ENCODE assay signal across 2 cellular contexts in the genomic region with DNA sequence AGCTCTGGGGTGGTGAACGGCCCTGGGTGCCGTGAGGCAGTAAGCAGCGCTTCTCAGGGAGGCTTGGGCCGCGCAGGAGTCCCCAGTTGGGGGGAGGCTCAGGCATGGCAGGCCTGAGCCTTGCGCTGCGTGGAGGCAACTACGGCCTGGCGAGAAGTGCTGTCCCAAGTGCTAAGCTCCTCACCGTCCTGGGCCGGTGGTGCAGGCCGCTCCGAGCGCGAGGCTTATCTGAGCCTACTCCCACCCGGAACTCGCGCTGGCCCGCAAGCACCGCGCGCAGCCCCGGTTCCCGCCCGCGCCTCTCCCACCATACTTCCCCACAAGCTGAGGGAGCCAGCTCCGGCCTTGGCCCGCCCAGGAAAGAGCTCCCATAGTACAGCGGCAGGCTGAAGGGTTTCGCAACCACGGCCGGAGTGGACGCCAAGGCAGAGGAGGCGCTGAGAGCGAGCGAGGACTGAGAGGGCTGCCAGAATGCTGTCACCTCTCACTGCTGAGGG.
TF ChIP-seq lines count a peak whose summit lies in the region.

No MANE protein-coding gene starts in this region.

TF ChIP-seq in SK-N-SH, 30 proteins besides CTCF, POLR2A, EP300 and RAD21:
- TF ChIP-seq FOXJ3 (CRISPR knock-in tag; IDR thresholded peaks at IDR 0.05) (no peak), CHD2 (IDR thresholded peaks at IDR 0.05; ENCODE audit: low read length, partially characterized antibody) (no peak), RFX5 (IDR thresholded peaks at IDR 0.05; ENCODE audit: low read length) (no peak), YY1 (IDR thresholded peaks at IDR 0.05; ENCODE audit: low read depth) (no peak), RXRA (IDR thresholded peaks at IDR 0.05; ENCODE audit: borderline replicate concordance, low read depth) (no peak), SIN3A (IDR thresholded peaks at IDR 0.05; ENCODE audit: borderline replicate concordance, low read depth, low read length) (no peak), RCOR1 (IDR thresholded peaks at IDR 0.05; ENCODE audit: low read length) (no peak), MEF2A (IDR thresholded peaks at IDR 0.05; ENCODE audit: borderline replicate concordance, low read depth) (no peak), FOSL2 (IDR thresholded peaks at IDR 0.05; ENCODE audit: borderline replicate concordance, low read depth) (no peak), NRF1 (IDR thresholded peaks at IDR 0.05; ENCODE audit: low read depth, low read length) (no peak), POLR2AphosphoS5 (IDR thresholded peaks at IDR 0.05; ENCODE audit: low read depth, low read length) (no peak), EZH2phosphoT487 (IDR thresholded peaks at IDR 0.05; ENCODE audit: borderline replicate concordance, low read depth) (no peak), ELF1 (IDR thresholded peaks at IDR 0.05) (no peak), TCF12 (IDR thresholded peaks at IDR 0.05) (no peak)
- TF ChIP-seq, protein P1, sequence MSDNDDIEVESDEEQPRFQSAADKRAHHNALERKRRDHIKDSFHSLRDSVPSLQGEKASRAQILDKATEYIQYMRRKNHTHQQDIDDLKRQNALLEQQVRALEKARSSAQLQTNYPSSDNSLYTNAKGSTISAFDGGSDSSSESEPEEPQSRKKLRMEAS (IDR thresholded peaks at IDR 0.05; ENCODE audit: low read depth), result no peak
- TF ChIP-seq, protein P2, sequence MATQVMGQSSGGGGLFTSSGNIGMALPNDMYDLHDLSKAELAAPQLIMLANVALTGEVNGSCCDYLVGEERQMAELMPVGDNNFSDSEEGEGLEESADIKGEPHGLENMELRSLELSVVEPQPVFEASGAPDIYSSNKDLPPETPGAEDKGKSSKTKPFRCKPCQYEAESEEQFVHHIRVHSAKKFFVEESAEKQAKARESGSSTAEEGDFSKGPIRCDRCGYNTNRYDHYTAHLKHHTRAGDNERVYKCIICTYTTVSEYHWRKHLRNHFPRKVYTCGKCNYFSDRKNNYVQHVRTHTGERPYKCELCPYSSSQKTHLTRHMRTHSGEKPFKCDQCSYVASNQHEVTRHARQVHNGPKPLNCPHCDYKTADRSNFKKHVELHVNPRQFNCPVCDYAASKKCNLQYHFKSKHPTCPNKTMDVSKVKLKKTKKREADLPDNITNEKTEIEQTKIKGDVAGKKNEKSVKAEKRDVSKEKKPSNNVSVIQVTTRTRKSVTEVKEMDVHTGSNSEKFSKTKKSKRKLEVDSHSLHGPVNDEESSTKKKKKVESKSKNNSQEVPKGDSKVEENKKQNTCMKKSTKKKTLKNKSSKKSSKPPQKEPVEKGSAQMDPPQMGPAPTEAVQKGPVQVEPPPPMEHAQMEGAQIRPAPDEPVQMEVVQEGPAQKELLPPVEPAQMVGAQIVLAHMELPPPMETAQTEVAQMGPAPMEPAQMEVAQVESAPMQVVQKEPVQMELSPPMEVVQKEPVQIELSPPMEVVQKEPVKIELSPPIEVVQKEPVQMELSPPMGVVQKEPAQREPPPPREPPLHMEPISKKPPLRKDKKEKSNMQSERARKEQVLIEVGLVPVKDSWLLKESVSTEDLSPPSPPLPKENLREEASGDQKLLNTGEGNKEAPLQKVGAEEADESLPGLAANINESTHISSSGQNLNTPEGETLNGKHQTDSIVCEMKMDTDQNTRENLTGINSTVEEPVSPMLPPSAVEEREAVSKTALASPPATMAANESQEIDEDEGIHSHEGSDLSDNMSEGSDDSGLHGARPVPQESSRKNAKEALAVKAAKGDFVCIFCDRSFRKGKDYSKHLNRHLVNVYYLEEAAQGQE (IDR thresholded peaks at IDR 0.05; ENCODE audit: low read depth, low read length), result no peak
- TF ChIP-seq, protein P3, sequence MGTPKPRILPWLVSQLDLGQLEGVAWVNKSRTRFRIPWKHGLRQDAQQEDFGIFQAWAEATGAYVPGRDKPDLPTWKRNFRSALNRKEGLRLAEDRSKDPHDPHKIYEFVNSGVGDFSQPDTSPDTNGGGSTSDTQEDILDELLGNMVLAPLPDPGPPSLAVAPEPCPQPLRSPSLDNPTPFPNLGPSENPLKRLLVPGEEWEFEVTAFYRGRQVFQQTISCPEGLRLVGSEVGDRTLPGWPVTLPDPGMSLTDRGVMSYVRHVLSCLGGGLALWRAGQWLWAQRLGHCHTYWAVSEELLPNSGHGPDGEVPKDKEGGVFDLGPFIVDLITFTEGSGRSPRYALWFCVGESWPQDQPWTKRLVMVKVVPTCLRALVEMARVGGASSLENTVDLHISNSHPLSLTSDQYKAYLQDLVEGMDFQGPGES (IDR thresholded peaks at IDR 0.05; ENCODE audit: low read depth, low read length), result no peak

TF ChIP-seq in SK-N-SH treated with all-trans-retinoic acid at 6 μM for 48 hours, 23 proteins besides CTCF, POLR2A, EP300 and RAD21:
- TF ChIP-seq ZNF565 (CRISPR knock-in tag; conservative IDR thresholded peaks at IDR 0.05; ENCODE audit: low read depth), result no peak
- no peak for TF ChIP-seq ZNF70 (CRISPR knock-in tag; IDR thresholded peaks at IDR 0.05)
- no peak for TF ChIP-seq ISL1 (CRISPR knock-in tag; IDR thresholded peaks at IDR 0.05)
- no peak for TF ChIP-seq ZFP3 (CRISPR knock-in tag; IDR thresholded peaks at IDR 0.05)
- TF ChIP-seq SNAI2 (CRISPR knock-in tag; IDR thresholded peaks at IDR 0.05), result no peak
- TF ChIP-seq, protein P4, sequence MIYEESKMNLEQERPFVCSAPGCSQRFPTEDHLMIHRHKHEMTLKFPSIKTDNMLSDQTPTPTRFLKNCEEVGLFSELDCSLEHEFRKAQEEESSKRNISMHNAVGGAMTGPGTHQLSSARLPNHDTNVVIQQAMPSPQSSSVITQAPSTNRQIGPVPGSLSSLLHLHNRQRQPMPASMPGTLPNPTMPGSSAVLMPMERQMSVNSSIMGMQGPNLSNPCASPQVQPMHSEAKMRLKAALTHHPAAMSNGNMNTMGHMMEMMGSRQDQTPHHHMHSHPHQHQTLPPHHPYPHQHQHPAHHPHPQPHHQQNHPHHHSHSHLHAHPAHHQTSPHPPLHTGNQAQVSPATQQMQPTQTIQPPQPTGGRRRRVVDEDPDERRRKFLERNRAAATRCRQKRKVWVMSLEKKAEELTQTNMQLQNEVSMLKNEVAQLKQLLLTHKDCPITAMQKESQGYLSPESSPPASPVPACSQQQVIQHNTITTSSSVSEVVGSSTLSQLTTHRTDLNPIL (CRISPR knock-in tag; IDR thresholded peaks at IDR 0.05; ENCODE audit: low read depth), result no peak
- no peak for TF ChIP-seq ZNF8 (CRISPR knock-in tag; IDR thresholded peaks at IDR 0.05)
- no peak for TF ChIP-seq ZC3H10 (CRISPR knock-in tag; IDR thresholded peaks at IDR 0.05)
- no peak for TF ChIP-seq OSR1 (CRISPR knock-in tag; IDR thresholded peaks at IDR 0.05)
- no peak for TF ChIP-seq ZFP30 (CRISPR knock-in tag; IDR thresholded peaks at IDR 0.05)
- no peak for TF ChIP-seq PPARA (CRISPR knock-in tag; IDR thresholded peaks at IDR 0.05; ENCODE audit: borderline replicate concordance)
- TF ChIP-seq, protein P5, sequence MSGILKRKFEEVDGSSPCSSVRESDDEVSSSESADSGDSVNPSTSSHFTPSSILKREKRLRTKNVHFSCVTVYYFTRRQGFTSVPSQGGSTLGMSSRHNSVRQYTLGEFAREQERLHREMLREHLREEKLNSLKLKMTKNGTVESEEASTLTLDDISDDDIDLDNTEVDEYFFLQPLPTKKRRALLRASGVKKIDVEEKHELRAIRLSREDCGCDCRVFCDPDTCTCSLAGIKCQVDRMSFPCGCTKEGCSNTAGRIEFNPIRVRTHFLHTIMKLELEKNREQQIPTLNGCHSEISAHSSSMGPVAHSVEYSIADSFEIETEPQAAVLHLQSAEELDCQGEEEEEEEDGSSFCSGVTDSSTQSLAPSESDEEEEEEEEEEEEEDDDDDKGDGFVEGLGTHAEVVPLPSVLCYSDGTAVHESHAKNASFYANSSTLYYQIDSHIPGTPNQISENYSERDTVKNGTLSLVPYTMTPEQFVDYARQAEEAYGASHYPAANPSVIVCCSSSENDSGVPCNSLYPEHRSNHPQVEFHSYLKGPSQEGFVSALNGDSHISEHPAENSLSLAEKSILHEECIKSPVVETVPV (CRISPR knock-in tag; IDR thresholded peaks at IDR 0.05), result no peak
- TF ChIP-seq TOX (CRISPR knock-in tag; IDR thresholded peaks at IDR 0.05; ENCODE audit: borderline replicate concordance), result no peak
- TF ChIP-seq GLIS3 (CRISPR knock-in tag; IDR thresholded peaks at IDR 0.05), result no peak
- no peak for TF ChIP-seq ARNTL (CRISPR knock-in tag; IDR thresholded peaks at IDR 0.05; ENCODE audit: borderline replicate concordance, low read depth)
- TF ChIP-seq CSDC2 (CRISPR knock-in tag; IDR thresholded peaks at IDR 0.05), result no peak
TF ChIP-seq in SK-N-SH treated with all-trans-retinoic acid at 6 μM for 48 hours: peak in this region for 0.
